10 cellular contexts compared by ENCODE assay signal in the genomic region with DNA sequence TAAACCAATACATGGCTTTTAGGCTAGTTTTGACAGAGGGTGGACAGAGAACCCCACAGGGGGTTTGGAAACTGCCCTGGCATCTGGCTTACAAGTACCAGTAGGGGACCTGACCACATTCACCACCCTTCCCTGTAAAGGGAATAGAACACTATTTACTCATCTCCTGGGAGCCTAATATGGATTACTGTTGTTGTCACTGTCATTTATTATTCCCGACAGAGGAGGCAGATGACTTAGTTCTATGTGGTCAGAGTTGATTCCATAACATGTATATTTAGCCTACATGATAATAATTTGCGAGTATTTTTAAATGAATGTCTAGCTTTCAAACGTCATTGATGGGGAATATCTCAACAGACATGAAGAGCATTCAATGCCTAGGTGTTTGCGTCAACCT. TPM values are rescaled to one million over a fixed set of nuclear protein-coding genes. Genes with fewer than 3 reads are reported as not detected.
DNase-seq lines count a peak whose midpoint lies in the region; ATAC-seq and TF ChIP-seq lines count a peak whose summit lies in the region.
"Had no signal": no experiment of that assay in that cellular context is flagged by ENCODE, and none has a peak within 500 bp of the region (broad histone marks: within the 10 kb centered on the region; RNA-seq: fewer than 3 reads in every experiment).

No MANE protein-coding gene starts in this region.

- peaks cover 29 to 57% of the 10 kb centered on the region in 2 donors for H3K4me1 ChIP-seq in thoracic aorta (ENCODE audit: control insufficient read depth in 1 of 2, low read depth in 2 of 2)
- peaks cover 4 to 7% of the 10 kb centered on the region in 2 donors for H3K4me1 ChIP-seq in left lung

- H3K9me3 ChIP-seq in SK-N-MC (ENCODE audit: low read depth, low read length) (no peaks in the 10 kb centered on the region), thoracic aorta (no peaks in the 10 kb centered on the region), left lung (no peaks in the 10 kb centered on the region)

- DNase-seq in HCEC 1CT (peak; percentile 72), SK-N-MC (ENCODE audit: low read depth, low spot score) (peak; percentile 59), fibroblast of the aortic adventitia (ENCODE audit: low read depth) (peak; percentile 40), thoracic aorta (ENCODE audit: low spot score) (no peak), left lung (no peak)
- DNase-seq: NCI-H1105 treated with DMSO at 0.1 percent for 48 hours, T-helper 1 cell had no signal

- intact Hi-C loops in left lung (cut with DNase I): no loop called here

- ATAC-seq in thoracic aorta (ENCODE audit: insufficient number of reproducible peaks, low FRiP score, low read depth): no peak
- ATAC-seq in left lung: no peak
- no peak for ATAC-seq in HG02610 (IDR thresholded peaks at IDR 0.05; ENCODE audit: unreplicated experiment)
- ATAC-seq in HG03354 (IDR thresholded peaks at IDR 0.05; ENCODE audit: poor library complexity, severe bottlenecking, unreplicated experiment): no peak
- no peak for ATAC-seq in GM18858 (IDR thresholded peaks at IDR 0.05; ENCODE audit: unreplicated experiment)

- TF ChIP-seq CTCF in fibroblast of the aortic adventitia (IDR thresholded peaks at IDR 0.05; ENCODE audit: insufficient read depth, low read length): no peak
- no peak for TF ChIP-seq CTCF in thoracic aorta (IDR thresholded peaks at IDR 0.05)
- no peak for TF ChIP-seq CTCF in left lung (IDR thresholded peaks at IDR 0.05)

- H3K27ac ChIP-seq in SK-N-MC (peak overlapping the region; percentile 97), thoracic aorta (peak overlapping the region; percentile 56 to 68), left lung (peak overlapping the region in 1 of 2 donors; percentile 60)

- H3K27me3 ChIP-seq in thoracic aorta (replicated peaks; ENCODE audit: insufficient read depth) (no peaks in the 10 kb centered on the region), left lung (no peaks in the 10 kb centered on the region)

- no peaks in the 10 kb centered on the region for H3K36me3 ChIP-seq in SK-N-MC (ENCODE audit: insufficient read depth, low read length)
- no peaks in the 10 kb centered on the region for H3K36me3 ChIP-seq in thoracic aorta
- peaks cover 0 to 14% of the 10 kb centered on the region in 2 donors for H3K36me3 ChIP-seq in left lung

- peak overlapping the region; percentile 93 for H3K9ac ChIP-seq in SK-N-MC (ENCODE audit: insufficient read length)

- H3K4me3 ChIP-seq in SK-N-MC: peak overlapping the region; percentile 85
- peak overlapping the region; percentile 66 for H3K4me3 ChIP-seq in fibroblast of the aortic adventitia (ENCODE audit: low read depth, low read length)
- peak overlapping the region; percentile 46 for H3K4me3 ChIP-seq in thoracic aorta
- H3K4me3 ChIP-seq in left lung: no peak overlapping the region

RNA-seq across cellular contexts. Expression of gene ZBTB38, which starts 15.9 kb away (rescaled TPM):
- total RNA-seq in fibroblast of the aortic adventitia (ENCODE audit: low replicate concordance): 52.4 and 267 TPM in 2 replicates
- 100 to 1,000 TPM; 169 to 215 TPM for total RNA-seq in thoracic aorta
- total RNA-seq in left lung: 10 to 100 TPM; 84.0 to 91.4 TPM

Comparison
In these comparisons a context has a peak if more than half of its experiments do, and no peak if none do; other contexts are left out.
1. DNase-seq: peak in HCEC 1CT (single experiment), SK-N-MC (single experiment) and fibroblast of the aortic adventitia (single experiment); none in thoracic aorta (single experiment) and left lung (0 of 2).
2. H3K4me3 ChIP-seq: peak in SK-N-MC (single experiment), fibroblast of the aortic adventitia (single experiment) and thoracic aorta (single experiment); none in left lung (0 of 2).